ENCODE assay signal across 28 cellular contexts in the genomic region with DNA sequence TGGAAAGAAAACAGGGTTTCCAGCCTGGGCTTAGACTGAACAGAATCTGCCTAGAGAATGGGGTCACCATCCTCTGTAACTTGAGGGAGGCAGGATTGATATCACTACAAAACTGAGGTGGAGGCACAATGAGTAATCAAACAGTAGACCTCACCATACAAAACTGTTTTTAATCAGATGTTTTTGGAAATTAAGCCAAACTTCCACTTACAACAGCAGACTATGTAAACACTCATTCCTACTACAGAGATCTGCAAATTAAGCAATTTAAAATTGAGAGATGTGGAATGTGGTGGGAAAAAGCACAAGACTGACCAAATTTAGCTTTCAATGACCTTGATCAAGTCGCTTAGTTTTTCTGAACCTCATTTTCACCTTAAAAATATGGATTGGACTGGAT.
"Had no signal": no experiment of that assay in that cellular context is flagged by ENCODE, and none has a peak within 500 bp of the region (broad histone marks: within the 10 kb centered on the region; RNA-seq: fewer than 3 reads in every experiment).

No MANE protein-coding gene starts in this region.

- H3K36me3 ChIP-seq: left lung, lower lobe of right lung, pancreas, prostate gland, stomach, thyroid gland, upper lobe of right lung had no signal

- H3K27ac ChIP-seq: left lung, lower lobe of right lung, pancreas, prostate gland, stomach, testis, thyroid gland, upper lobe of right lung had no signal

- H3K27me3 ChIP-seq: left lung, pancreas, stomach, testis, thyroid gland, upper lobe of right lung had no signal

- DNase-seq: hypothalamus; immature natural killer cell; kidney; left colon; left lung; lower lobe of right lung; mammary epithelial cell; mesenchymal stem cell; naive thymus-derived CD8-positive, alpha-beta T cell; nucleus accumbens; pancreas; posterior cingulate gyrus; retina; right cardiac atrium; stimulated activated CD4-positive, alpha-beta T cell treated with anti-CD3 and anti-CD28 coated beads, Interleukin-12 subunit alpha, Interleukin-12 subunit beta, amount 100 ng/mL, for 4 hours; stimulated activated CD4-positive, alpha-beta T cell treated with anti-CD3 and anti-CD28 coated beads, Interleukin-15, amount 100 ng/mL, for 24 hours; stimulated activated CD4-positive, alpha-beta T cell treated with anti-CD3 and anti-CD28 coated beads, Interleukin-2, amount 100 ng/mL, for 24 hours; stimulated activated CD4-positive, alpha-beta T cell treated with anti-CD3 and anti-CD28 coated beads, Interleukin-4, amount 100 ng/mL, for 1 hour; stimulated activated naive B cell treated with anti-CD40 and anti-IgM and Interleukin-4, amounts not matched to agents 10 μg/mL and 1 μg/mL and 100 μg/mL, for 72 hours; stimulated activated naive CD8-positive, alpha-beta T cell treated with anti-CD3 and anti-CD28 coated beads, Interleukin-15, Interleukin-2, amounts not matched to agents 100 U/mL and 50 U/mL, for 24 hours; stomach; testis; thyroid gland; trophoblast cell; upper lobe of right lung had no signal

- ATAC-seq: left colon; left lung; lower lobe of right lung; naive thymus-derived CD8-positive, alpha-beta T cell; pancreas; right cardiac atrium; sciatic nerve; stimulated activated naive B cell treated with anti-CD40 and anti-IgM and Interleukin-4, amounts not matched to agents 10 μg/mL and 1 μg/mL and 100 μg/mL, for 72 hours; stimulated activated naive CD8-positive, alpha-beta T cell treated with anti-CD3 and anti-CD28 coated beads, Interleukin-15, Interleukin-2, amounts not matched to agents 100 U/mL and 50 U/mL, for 24 hours; upper lobe of right lung had no signal

- H3K4me3 ChIP-seq: left lung, lower lobe of right lung, pancreas, prostate gland, skin epidermis, stomach, testis, thyroid gland, upper lobe of right lung had no signal

- H3K9me3 ChIP-seq: left lung, lower lobe of right lung, pancreas, prostate gland, stomach, testis, thyroid gland, upper lobe of right lung had no signal

- H3K4me1 ChIP-seq: lower lobe of right lung, pancreas, prostate gland, stomach, testis, thyroid gland, upper lobe of right lung had no signal
